In the genomic region with DNA sequence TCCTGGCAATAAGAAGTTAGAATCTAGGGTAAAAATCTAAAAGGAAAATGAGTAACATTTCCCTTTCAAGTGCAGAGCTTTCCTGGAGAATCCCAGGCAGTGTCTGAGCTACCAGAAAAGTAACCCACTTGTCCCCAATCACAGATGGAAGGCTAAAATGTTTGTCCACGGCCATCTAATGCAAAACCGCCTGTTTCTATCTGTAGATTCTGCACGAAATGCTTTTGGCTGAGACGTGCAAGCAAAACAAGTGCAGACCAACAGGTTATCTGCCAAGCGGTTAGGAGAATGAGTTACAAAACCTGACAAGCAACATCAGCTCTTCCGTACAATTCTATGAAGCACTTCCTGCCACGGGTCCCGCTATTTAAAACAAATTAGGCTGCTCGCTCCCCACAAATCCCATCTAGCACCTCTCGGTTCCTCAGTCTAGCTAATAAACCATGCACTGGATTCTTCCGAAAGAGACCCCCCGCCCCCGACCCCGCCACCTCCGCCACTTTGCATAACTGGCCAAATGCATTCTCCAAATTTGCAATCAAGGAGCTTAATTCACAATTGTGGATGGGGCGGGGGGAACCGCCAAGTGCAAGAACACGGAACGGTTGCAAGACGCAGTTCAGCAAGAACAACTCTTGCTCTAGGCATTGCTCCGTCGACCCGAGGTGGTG, we compare ENCODE assay signal across 1 cellular context.
TF ChIP-seq lines count a peak whose summit lies in the region.

No MANE protein-coding gene starts in this region.

TF ChIP-seq in GM12878, 131 proteins besides CTCF, POLR2A, EP300 and RAD21 (continued from another document):
- TF ChIP-seq, protein P1, sequence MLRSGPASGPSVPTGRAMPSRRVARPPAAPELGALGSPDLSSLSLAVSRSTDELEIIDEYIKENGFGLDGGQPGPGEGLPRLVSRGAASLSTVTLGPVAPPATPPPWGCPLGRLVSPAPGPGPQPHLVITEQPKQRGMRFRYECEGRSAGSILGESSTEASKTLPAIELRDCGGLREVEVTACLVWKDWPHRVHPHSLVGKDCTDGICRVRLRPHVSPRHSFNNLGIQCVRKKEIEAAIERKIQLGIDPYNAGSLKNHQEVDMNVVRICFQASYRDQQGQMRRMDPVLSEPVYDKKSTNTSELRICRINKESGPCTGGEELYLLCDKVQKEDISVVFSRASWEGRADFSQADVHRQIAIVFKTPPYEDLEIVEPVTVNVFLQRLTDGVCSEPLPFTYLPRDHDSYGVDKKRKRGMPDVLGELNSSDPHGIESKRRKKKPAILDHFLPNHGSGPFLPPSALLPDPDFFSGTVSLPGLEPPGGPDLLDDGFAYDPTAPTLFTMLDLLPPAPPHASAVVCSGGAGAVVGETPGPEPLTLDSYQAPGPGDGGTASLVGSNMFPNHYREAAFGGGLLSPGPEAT (IDR thresholded peaks at IDR 0.05; ENCODE audit: low read depth): no peak
- TF ChIP-seq SRF (IDR thresholded peaks at IDR 0.05; ENCODE audit: low read depth in 2 of 2, low read length in 2 of 2): no peak
- TF ChIP-seq MYB (IDR thresholded peaks at IDR 0.05; ENCODE audit: borderline replicate concordance, low read depth, low read length): no peak
- TF ChIP-seq RB1 (IDR thresholded peaks at IDR 0.05; ENCODE audit: borderline replicate concordance): no peak
- TF ChIP-seq CBFB (IDR thresholded peaks at IDR 0.05; ENCODE audit: low read depth): no peak
- no peak for TF ChIP-seq EZH2 (IDR thresholded peaks at IDR 0.05; ENCODE audit: borderline replicate concordance, control insufficient read depth, low read depth, low read length)
- TF ChIP-seq, protein P2, sequence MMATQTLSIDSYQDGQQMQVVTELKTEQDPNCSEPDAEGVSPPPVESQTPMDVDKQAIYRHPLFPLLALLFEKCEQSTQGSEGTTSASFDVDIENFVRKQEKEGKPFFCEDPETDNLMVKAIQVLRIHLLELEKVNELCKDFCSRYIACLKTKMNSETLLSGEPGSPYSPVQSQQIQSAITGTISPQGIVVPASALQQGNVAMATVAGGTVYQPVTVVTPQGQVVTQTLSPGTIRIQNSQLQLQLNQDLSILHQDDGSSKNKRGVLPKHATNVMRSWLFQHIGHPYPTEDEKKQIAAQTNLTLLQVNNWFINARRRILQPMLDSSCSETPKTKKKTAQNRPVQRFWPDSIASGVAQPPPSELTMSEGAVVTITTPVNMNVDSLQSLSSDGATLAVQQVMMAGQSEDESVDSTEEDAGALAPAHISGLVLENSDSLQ (IDR thresholded peaks at IDR 0.05): no peak
- TF ChIP-seq PML (IDR thresholded peaks at IDR 0.05; ENCODE audit: low read length): no peak
- TF ChIP-seq, protein P3, sequence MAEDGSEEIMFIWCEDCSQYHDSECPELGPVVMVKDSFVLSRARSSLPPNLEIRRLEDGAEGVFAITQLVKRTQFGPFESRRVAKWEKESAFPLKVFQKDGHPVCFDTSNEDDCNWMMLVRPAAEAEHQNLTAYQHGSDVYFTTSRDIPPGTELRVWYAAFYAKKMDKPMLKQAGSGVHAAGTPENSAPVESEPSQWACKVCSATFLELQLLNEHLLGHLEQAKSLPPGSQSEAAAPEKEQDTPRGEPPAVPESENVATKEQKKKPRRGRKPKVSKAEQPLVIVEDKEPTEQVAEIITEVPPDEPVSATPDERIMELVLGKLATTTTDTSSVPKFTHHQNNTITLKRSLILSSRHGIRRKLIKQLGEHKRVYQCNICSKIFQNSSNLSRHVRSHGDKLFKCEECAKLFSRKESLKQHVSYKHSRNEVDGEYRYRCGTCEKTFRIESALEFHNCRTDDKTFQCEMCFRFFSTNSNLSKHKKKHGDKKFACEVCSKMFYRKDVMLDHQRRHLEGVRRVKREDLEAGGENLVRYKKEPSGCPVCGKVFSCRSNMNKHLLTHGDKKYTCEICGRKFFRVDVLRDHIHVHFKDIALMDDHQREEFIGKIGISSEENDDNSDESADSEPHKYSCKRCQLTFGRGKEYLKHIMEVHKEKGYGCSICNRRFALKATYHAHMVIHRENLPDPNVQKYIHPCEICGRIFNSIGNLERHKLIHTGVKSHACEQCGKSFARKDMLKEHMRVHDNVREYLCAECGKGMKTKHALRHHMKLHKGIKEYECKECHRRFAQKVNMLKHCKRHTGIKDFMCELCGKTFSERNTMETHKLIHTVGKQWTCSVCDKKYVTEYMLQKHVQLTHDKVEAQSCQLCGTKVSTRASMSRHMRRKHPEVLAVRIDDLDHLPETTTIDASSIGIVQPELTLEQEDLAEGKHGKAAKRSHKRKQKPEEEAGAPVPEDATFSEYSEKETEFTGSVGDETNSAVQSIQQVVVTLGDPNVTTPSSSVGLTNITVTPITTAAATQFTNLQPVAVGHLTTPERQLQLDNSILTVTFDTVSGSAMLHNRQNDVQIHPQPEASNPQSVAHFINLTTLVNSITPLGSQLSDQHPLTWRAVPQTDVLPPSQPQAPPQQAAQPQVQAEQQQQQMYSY (CRISPR knock-in tag; IDR thresholded peaks at IDR 0.05): no peak
- TF ChIP-seq, protein P4, sequence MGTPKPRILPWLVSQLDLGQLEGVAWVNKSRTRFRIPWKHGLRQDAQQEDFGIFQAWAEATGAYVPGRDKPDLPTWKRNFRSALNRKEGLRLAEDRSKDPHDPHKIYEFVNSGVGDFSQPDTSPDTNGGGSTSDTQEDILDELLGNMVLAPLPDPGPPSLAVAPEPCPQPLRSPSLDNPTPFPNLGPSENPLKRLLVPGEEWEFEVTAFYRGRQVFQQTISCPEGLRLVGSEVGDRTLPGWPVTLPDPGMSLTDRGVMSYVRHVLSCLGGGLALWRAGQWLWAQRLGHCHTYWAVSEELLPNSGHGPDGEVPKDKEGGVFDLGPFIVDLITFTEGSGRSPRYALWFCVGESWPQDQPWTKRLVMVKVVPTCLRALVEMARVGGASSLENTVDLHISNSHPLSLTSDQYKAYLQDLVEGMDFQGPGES (IDR thresholded peaks at IDR 0.05): no peak
- TF ChIP-seq STAT1 (conservative IDR thresholded peaks at IDR 0.05): no peak
- TF ChIP-seq JUNB (IDR thresholded peaks at IDR 0.05): no peak
- TF ChIP-seq, protein P5, sequence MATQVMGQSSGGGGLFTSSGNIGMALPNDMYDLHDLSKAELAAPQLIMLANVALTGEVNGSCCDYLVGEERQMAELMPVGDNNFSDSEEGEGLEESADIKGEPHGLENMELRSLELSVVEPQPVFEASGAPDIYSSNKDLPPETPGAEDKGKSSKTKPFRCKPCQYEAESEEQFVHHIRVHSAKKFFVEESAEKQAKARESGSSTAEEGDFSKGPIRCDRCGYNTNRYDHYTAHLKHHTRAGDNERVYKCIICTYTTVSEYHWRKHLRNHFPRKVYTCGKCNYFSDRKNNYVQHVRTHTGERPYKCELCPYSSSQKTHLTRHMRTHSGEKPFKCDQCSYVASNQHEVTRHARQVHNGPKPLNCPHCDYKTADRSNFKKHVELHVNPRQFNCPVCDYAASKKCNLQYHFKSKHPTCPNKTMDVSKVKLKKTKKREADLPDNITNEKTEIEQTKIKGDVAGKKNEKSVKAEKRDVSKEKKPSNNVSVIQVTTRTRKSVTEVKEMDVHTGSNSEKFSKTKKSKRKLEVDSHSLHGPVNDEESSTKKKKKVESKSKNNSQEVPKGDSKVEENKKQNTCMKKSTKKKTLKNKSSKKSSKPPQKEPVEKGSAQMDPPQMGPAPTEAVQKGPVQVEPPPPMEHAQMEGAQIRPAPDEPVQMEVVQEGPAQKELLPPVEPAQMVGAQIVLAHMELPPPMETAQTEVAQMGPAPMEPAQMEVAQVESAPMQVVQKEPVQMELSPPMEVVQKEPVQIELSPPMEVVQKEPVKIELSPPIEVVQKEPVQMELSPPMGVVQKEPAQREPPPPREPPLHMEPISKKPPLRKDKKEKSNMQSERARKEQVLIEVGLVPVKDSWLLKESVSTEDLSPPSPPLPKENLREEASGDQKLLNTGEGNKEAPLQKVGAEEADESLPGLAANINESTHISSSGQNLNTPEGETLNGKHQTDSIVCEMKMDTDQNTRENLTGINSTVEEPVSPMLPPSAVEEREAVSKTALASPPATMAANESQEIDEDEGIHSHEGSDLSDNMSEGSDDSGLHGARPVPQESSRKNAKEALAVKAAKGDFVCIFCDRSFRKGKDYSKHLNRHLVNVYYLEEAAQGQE (IDR thresholded peaks at IDR 0.05; ENCODE audit: low read depth, low read length): no peak
- 0 out of 2 replicates have a peak, but pooled peaks have one; percentile 57 for TF ChIP-seq WRNIP1 (IDR thresholded peaks at IDR 0.05; ENCODE audit: borderline replicate concordance, low read depth, low read length)
- TF ChIP-seq KDM1A (IDR thresholded peaks at IDR 0.05; ENCODE audit: borderline replicate concordance): no peak
- TF ChIP-seq, protein P6, sequence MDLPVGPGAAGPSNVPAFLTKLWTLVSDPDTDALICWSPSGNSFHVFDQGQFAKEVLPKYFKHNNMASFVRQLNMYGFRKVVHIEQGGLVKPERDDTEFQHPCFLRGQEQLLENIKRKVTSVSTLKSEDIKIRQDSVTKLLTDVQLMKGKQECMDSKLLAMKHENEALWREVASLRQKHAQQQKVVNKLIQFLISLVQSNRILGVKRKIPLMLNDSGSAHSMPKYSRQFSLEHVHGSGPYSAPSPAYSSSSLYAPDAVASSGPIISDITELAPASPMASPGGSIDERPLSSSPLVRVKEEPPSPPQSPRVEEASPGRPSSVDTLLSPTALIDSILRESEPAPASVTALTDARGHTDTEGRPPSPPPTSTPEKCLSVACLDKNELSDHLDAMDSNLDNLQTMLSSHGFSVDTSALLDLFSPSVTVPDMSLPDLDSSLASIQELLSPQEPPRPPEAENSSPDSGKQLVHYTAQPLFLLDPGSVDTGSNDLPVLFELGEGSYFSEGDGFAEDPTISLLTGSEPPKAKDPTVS (IDR thresholded peaks at IDR 0.05; ENCODE audit: low read depth, low read length): no peak
- no peak for TF ChIP-seq IKZF1 (conservative IDR thresholded peaks at IDR 0.05)
- no peak for TF ChIP-seq RELA (IDR thresholded peaks at IDR 0.05; ENCODE audit: borderline replicate concordance, partially characterized antibody)
- no peak for TF ChIP-seq IRF4 (IDR thresholded peaks at IDR 0.05; ENCODE audit: low read depth, low read length)
- TF ChIP-seq TCF3 (IDR thresholded peaks at IDR 0.05; ENCODE audit: borderline replicate concordance, insufficient read depth, low read depth, low read length): no peak
- TF ChIP-seq, protein P7, sequence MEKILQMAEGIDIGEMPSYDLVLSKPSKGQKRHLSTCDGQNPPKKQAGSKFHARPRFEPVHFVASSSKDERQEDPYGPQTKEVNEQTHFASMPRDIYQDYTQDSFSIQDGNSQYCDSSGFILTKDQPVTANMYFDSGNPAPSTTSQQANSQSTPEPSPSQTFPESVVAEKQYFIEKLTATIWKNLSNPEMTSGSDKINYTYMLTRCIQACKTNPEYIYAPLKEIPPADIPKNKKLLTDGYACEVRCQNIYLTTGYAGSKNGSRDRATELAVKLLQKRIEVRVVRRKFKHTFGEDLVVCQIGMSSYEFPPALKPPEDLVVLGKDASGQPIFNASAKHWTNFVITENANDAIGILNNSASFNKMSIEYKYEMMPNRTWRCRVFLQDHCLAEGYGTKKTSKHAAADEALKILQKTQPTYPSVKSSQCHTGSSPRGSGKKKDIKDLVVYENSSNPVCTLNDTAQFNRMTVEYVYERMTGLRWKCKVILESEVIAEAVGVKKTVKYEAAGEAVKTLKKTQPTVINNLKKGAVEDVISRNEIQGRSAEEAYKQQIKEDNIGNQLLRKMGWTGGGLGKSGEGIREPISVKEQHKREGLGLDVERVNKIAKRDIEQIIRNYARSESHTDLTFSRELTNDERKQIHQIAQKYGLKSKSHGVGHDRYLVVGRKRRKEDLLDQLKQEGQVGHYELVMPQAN (conservative IDR thresholded peaks at IDR 0.05): peak; percentile 39; the same call in 1 of the 2 replicates
- TF ChIP-seq, protein P8, sequence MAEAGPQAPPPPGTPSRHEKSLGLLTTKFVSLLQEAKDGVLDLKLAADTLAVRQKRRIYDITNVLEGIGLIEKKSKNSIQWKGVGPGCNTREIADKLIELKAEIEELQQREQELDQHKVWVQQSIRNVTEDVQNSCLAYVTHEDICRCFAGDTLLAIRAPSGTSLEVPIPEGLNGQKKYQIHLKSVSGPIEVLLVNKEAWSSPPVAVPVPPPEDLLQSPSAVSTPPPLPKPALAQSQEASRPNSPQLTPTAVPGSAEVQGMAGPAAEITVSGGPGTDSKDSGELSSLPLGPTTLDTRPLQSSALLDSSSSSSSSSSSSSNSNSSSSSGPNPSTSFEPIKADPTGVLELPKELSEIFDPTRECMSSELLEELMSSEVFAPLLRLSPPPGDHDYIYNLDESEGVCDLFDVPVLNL (IDR thresholded peaks at IDR 0.05; ENCODE audit: low read depth, low read length): no peak
- TF ChIP-seq BACH1 (IDR thresholded peaks at IDR 0.05; ENCODE audit: borderline replicate concordance): no peak
- no peak for TF ChIP-seq RCOR1 (conservative IDR thresholded peaks at IDR 0.05; ENCODE audit: low read depth, low read length)
- no peak for TF ChIP-seq RBBP5 (conservative IDR thresholded peaks at IDR 0.05)
- no peak for TF ChIP-seq ZBED1 (IDR thresholded peaks at IDR 0.05; ENCODE audit: borderline replicate concordance)
